9 cellular contexts compared by ENCODE assay signal in the genomic region with DNA sequence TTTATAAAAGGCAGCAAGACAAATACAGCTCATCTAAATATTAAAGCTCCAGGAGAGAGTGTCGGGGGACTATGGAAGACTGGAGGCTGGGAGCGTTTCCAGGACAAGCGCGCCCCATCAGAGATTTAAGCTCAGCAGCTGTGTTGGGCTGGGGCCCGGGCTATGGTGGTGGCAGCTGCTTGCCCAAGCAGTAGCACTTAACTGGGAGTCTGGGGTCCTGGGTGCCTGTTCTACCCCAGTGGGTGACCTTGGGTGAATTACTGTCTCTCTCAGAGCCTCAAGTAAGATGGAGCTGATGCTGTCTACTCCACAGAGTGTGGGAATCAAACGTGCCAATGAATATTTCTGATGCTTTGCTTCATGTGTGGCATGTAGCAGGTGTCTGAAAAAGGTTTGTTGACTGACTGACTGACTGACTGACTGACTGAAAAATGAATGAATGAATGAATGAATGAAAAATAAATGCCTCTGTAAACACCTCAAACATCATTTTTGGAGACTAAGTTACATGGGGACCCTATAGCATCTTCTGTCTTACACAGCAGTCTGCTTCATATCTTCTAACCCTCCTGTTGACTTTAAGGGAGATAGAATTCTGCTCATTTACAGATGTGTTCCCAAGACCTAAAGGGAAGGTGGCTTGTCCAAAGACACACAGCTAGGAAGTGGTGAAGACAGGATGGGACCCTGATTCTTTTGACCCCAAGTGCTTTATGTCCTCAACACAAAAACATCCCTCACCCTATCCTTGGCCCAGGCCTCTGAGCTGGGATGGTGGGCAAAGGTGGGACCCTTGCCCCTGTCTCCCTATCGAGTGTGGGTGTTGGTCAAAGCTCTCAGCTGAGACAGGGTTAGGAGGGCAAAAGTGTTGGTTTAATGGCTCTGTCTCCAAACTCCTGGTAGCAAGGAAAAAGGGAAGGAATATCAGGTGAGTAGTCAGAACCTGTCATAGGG.
DNase-seq lines count a peak whose midpoint lies in the region; ATAC-seq and TF ChIP-seq lines count a peak whose summit lies in the region.
"Had no signal": no experiment of that assay in that cellular context is flagged by ENCODE, and none has a peak within 500 bp of the region (broad histone marks: within the 10 kb centered on the region; RNA-seq: fewer than 3 reads in every experiment).

No MANE protein-coding gene starts in this region.

- H3K27me3 ChIP-seq in adipocyte (replicated peaks; ENCODE audit: control insufficient read depth, insufficient read depth, low read length) (peaks cover 22% of the 10 kb centered on the region), gastrocnemius medialis (peaks cover 5 to 6% (median 6%) of the 10 kb centered on the region in 3 donors)

- H3K36me3 ChIP-seq in adipocyte (ENCODE audit: control insufficient read depth, insufficient read depth, low read length, severe bottlenecking) (no peaks in the 10 kb centered on the region), gastrocnemius medialis (no peaks in the 10 kb centered on the region)

- H3K4me1 ChIP-seq in adipocyte (ENCODE audit: control insufficient read depth, insufficient read depth, low read length): peaks cover 5% of the 10 kb centered on the region
- peaks cover 8 to 11% of the 10 kb centered on the region in 2 donors for H3K4me1 ChIP-seq in gastrocnemius medialis

- DNase-seq in HFFc6: no peak
- no peak for DNase-seq in adipocyte (ENCODE audit: low read depth)
- DNase-seq in natural killer cell: no peak
- no peak for DNase-seq in Ammon's horn (ENCODE audit: low spot score)
- DNase-seq in gastrocnemius medialis: no peak
- DNase-seq in ureter (ENCODE audit: low spot score): no peak
- no peak for DNase-seq in NCI-H1105 (lab: John Stamatoyannopoulos, UW)
- DNase-seq: retina had no signal

- H3K27ac Mint-ChIP-seq in HFFc6 (peak overlapping the region; percentile 92), natural killer cell (peak overlapping the region; percentile 47 to 80)

- H3K9ac ChIP-seq in adipocyte (ENCODE audit: low read length): no peak overlapping the region

- intact Hi-C loops in natural killer cell (cut with micrococcal nuclease) (loop anchor here (5.0 kb wide), 1 partner anchor 37 kb away; no protein-coding TSS in a partner anchor), gastrocnemius medialis (cut with DNase I; ENCODE audit: low total_unique reads) (no loop called here)

- peak overlapping the region; percentile 82 for H3K4me3 Mint-ChIP-seq in HFFc6
- H3K4me3 Mint-ChIP-seq in natural killer cell: peak overlapping the region; percentile 84

- ATAC-seq in natural killer cell (no peak), gastrocnemius medialis (no peak)

- H3K4me1 Mint-ChIP-seq in HFFc6 (ENCODE audit: low read depth) (peaks cover 40% of the 10 kb centered on the region), natural killer cell (peaks cover 29 to 33% of the 10 kb centered on the region in 2 donors)

- no peak for TF ChIP-seq POLR2A in gastrocnemius medialis (IDR thresholded peaks at IDR 0.05)

- no peak for TF ChIP-seq CTCF in C4-2B (conservative IDR thresholded peaks at IDR 0.05)
- TF ChIP-seq CTCF in HFFc6 (IDR thresholded peaks at IDR 0.05): no peak
- no peak for TF ChIP-seq CTCF in natural killer cell (IDR thresholded peaks at IDR 0.05)
- TF ChIP-seq CTCF in gastrocnemius medialis (IDR thresholded peaks at IDR 0.05 in 4 of 5, conservative IDR thresholded peaks at IDR 0.05 in 1 of 5): no peak

- H3K27me3 Mint-ChIP-seq in HFFc6 (ENCODE audit: insufficient read depth) (no peaks in the 10 kb centered on the region), natural killer cell (ENCODE audit: low read depth in 2 of 2) (peaks cover 51 to 65% of the 10 kb centered on the region in 2 donors)

- 0 out of 2 replicates have a peak overlapping the region, but pooled peaks have one; percentile 0 for H3K27ac ChIP-seq in C4-2B
- H3K27ac ChIP-seq in gastrocnemius medialis: no peak overlapping the region

- no peaks in the 10 kb centered on the region for H3K9me3 Mint-ChIP-seq in HFFc6
- no peaks in the 10 kb centered on the region for H3K9me3 Mint-ChIP-seq in natural killer cell

- in situ Hi-C loops in gastrocnemius medialis (cut with MboI; ENCODE audit: low sequenced_read_pairs in 4 of 4): no loop called here

- H3K4me3 ChIP-seq in adipocyte (ENCODE audit: low read length): peak overlapping the region; percentile 55
- peak overlapping the region in 1 of 4 donors; percentile 13 for H3K4me3 ChIP-seq in gastrocnemius medialis

- 0 out of 2 replicates have a peak, but pooled peaks cover 4% of the 10 kb centered on the region for H3K36me3 Mint-ChIP-seq in HFFc6 (ENCODE audit: low read depth)
- no peaks in the 10 kb centered on the region for H3K36me3 Mint-ChIP-seq in natural killer cell

- no peaks in the 10 kb centered on the region for H3K9me3 ChIP-seq in adipocyte (ENCODE audit: control insufficient read depth, low read length)
- H3K9me3 ChIP-seq in gastrocnemius medialis: no peaks in the 10 kb centered on the region
